25 cellular contexts compared by ENCODE assay signal in genomic region chr4:156515295-156515694, GRCh38.
DNase-seq lines count a peak whose midpoint lies in the region; ATAC-seq, FAIRE-seq and TF ChIP-seq lines count a peak whose summit lies in the region.
"Had no signal": no experiment of that assay in that cellular context is flagged by ENCODE, and none has a peak within 500 bp of the region (broad histone marks: within the 10 kb centered on the region; RNA-seq: fewer than 3 reads in every experiment).

No MANE protein-coding gene starts in this region.

- FAIRE-seq in endothelial cell of umbilical vein (lab: Jason Lieb, UNC), result no peak
- FAIRE-seq: H54, keratinocyte had no signal

- no peak overlapping the region for H3K27ac ChIP-seq in OCI-LY3 (ENCODE audit: low read length)
- no peak overlapping the region for H3K27ac ChIP-seq in endothelial cell of umbilical vein (ENCODE audit: insufficient read depth, low read depth, low read length)
- H3K27ac ChIP-seq: body of pancreas, psoas muscle had no signal

- POLR2A ChIA-PET in endothelial cell of umbilical vein (lab: Charles Lee), result no interaction called here

- H2AFZ ChIP-seq in OCI-LY3 (ENCODE audit: low read depth, low read length) (no peak overlapping the region), endothelial cell of umbilical vein (ENCODE audit: low read depth, low read length) (no peak overlapping the region)

- peak overlapping the region; percentile 22 for H3K4me2 ChIP-seq in OCI-LY3 (ENCODE audit: low read length)
- no peak overlapping the region for H3K4me2 ChIP-seq in endothelial cell of umbilical vein (ENCODE audit: insufficient read depth, low read length)

- TF ChIP-seq CTCF in OCI-LY3 (IDR thresholded peaks at IDR 0.05; ENCODE audit: low read depth, low read length) (no peak), endothelial cell of umbilical vein (IDR thresholded peaks at IDR 0.05; ENCODE audit: extremely low read depth in 1 of 2, insufficient read depth in 1 of 2, low read depth in 1 of 2, low read length in 2 of 2) (no peak)

- TF ChIP-seq POLR2A in endothelial cell of umbilical vein (IDR thresholded peaks at IDR 0.05; ENCODE audit: low read depth, low read length), result no peak

- H3K4me3 ChIP-seq in OCI-LY3 (ENCODE audit: low read length) (no peak overlapping the region), endothelial cell of umbilical vein (replicated peaks in 1 of 3; ENCODE audit: insufficient read depth in 1 of 3, low read depth in 1 of 3, low read length in 3 of 3) (no peak overlapping the region)
- H3K4me3 ChIP-seq: body of pancreas, psoas muscle had no signal

- CTCF ChIA-PET in endothelial cell of umbilical vein (lab: Charles Lee), result interaction anchor here (0.8 to 1.3 kb wide), 2 partner anchors 21 to 40 kb away, joined by 3 read pairs; no protein-coding TSS in a partner anchor

- H3K36me3 ChIP-seq in OCI-LY3 (replicated peaks; ENCODE audit: low read depth, low read length) (no peaks in the 10 kb centered on the region), endothelial cell of umbilical vein (ENCODE audit: control insufficient read depth in 2 of 2, extremely low read depth in 1 of 2, insufficient read depth in 2 of 2, low read length in 2 of 2) (no peaks in the 10 kb centered on the region)

- no peak overlapping the region for H3K9ac ChIP-seq in OCI-LY3 (ENCODE audit: low read length)
- no peak overlapping the region for H3K9ac ChIP-seq in endothelial cell of umbilical vein (replicated peaks; ENCODE audit: extremely low read depth, insufficient read depth, low read length)

- H4K20me1 ChIP-seq in OCI-LY3 (ENCODE audit: insufficient read depth, low read length) (no peaks in the 10 kb centered on the region), endothelial cell of umbilical vein (replicated peaks; ENCODE audit: control insufficient read depth, extremely low read depth, insufficient read depth, low read length) (no peaks in the 10 kb centered on the region)

- H3K79me2 ChIP-seq in OCI-LY3 (ENCODE audit: low read length) (no peaks in the 10 kb centered on the region), endothelial cell of umbilical vein (ENCODE audit: control insufficient read depth, insufficient read depth, low read length) (no peaks in the 10 kb centered on the region)

- dilution Hi-C loops in endothelial cell of umbilical vein (cut with MboI; ENCODE audit: extremely low pct_ligation_motif_present, low sequenced_read_pairs), result no loop called here

- H3K4me1 ChIP-seq in OCI-LY3 (ENCODE audit: low read length), result peaks cover 10% of the 10 kb centered on the region
- no peaks in the 10 kb centered on the region for H3K4me1 ChIP-seq in endothelial cell of umbilical vein (ENCODE audit: control insufficient read depth, extremely low read depth, insufficient read depth, low read length)
- H3K4me1 ChIP-seq: body of pancreas, psoas muscle had no signal

- peak; percentile 6 for DNase-seq in COLO829 (ENCODE audit: low spot score)
- peak; percentile 27 for DNase-seq in HCEC 1CT
- peak; percentile 10 for DNase-seq in endothelial cell of umbilical vein (ENCODE audit: low read depth, low spot score)
- no peak for DNase-seq in stimulated activated naive CD4-positive, alpha-beta T cell treated with Interleukin-2 at 50 U/mL for 16 hours (lab: John Stamatoyannopoulos, UW)
- DNase-seq in AG08396 (ENCODE audit: low spot score), result no peak
- DNase-seq: activated B cell treated with CpG ODN at 0.5 μM for 24 hours; activated CD4-positive, alpha-beta T cell treated with anti-CD3 and anti-CD28 coated beads, Interleukin-2, amount 50 U/mL, for 1 hour; activated T-cell treated with anti-CD3 and anti-CD28 coated beads, Interleukin-2, amount 50 U/mL, for 48 hours; body of pancreas; CD4-positive, alpha-beta T cell; EL; glutamatergic neuron; midbrain; natural killer cell; NCI-H1105; NCI-H526 treated with DMSO at 0.1 percent for 48 hours; occipital lobe; psoas muscle; RPMI8226; stimulated activated CD4-positive, alpha-beta T cell treated with anti-CD3 and anti-CD28 coated beads, Interleukin-15, amount 100 ng/mL, for 24 hours; stimulated activated naive CD4-positive, alpha-beta T cell had no signal

- ATAC-seq in HG03159 (IDR thresholded peaks at IDR 0.05; ENCODE audit: unreplicated experiment), result no peak
- ATAC-seq: body of pancreas, psoas muscle had no signal

- intact Hi-C loops in endothelial cell of umbilical vein (cut with micrococcal nuclease), result no loop called here

- no peaks in the 10 kb centered on the region for H3K9me1 ChIP-seq in endothelial cell of umbilical vein (replicated peaks; ENCODE audit: control insufficient read depth, extremely low read depth, insufficient read depth, low read length)

- BruUV-seq in endothelial cell of umbilical vein (replicated peaks; lab: Mats Ljungman, UMichigan), result no TSS peak

- no peaks in the 10 kb centered on the region for H3K9me3 ChIP-seq in OCI-LY3 (ENCODE audit: insufficient read depth, low read length)
- no peaks in the 10 kb centered on the region for H3K9me3 ChIP-seq in endothelial cell of umbilical vein (replicated peaks; ENCODE audit: control insufficient read depth, insufficient read depth, low read length)
- H3K9me3 ChIP-seq: body of pancreas, psoas muscle had no signal

- H3K27me3 ChIP-seq in OCI-LY3 (ENCODE audit: low read depth, low read length) (no peaks in the 10 kb centered on the region), endothelial cell of umbilical vein (ENCODE audit: control insufficient read depth in 2 of 2, insufficient read depth in 2 of 2, low read length in 2 of 2) (no peaks in the 10 kb centered on the region)
- H3K27me3 ChIP-seq: body of pancreas had no signal

TF ChIP-seq in endothelial cell of umbilical vein, 7 proteins besides CTCF, POLR2A, EP300 and RAD21:
- TF ChIP-seq JUN (IDR thresholded peaks at IDR 0.05; ENCODE audit: borderline replicate concordance, insufficient read depth, insufficient read length, low read depth) (peak; percentile 49), EZH2 (IDR thresholded peaks at IDR 0.05; ENCODE audit: borderline replicate concordance, low read depth, low read length, severe bottlenecking) (no peak), POLR2AphosphoS5 (IDR thresholded peaks at IDR 0.05; ENCODE audit: insufficient read depth, low read depth, low read length) (no peak), MYC (IDR thresholded peaks at IDR 0.05; ENCODE audit: low read depth, low read length) (no peak), MAX (IDR thresholded peaks at IDR 0.05; ENCODE audit: insufficient read depth, insufficient read length) (no peak), FOS (IDR thresholded peaks at IDR 0.05; ENCODE audit: borderline replicate concordance, insufficient read depth, low read length) (peak; percentile 65), GATA2 (IDR thresholded peaks at IDR 0.05; ENCODE audit: insufficient read depth, insufficient read length, low read depth, low read length) (no peak)

Comparison
In these comparisons a context has a peak if more than half of its experiments do, and no peak if none do; other contexts are left out.
1. DNase-seq: peak in COLO829 (single experiment), HCEC 1CT (single experiment) and endothelial cell of umbilical vein (single experiment); none in stimulated activated naive CD4-positive, alpha-beta T cell treated with Interleukin-2 at 50 U/mL for 16 hours (single experiment) and AG08396 (single experiment).